ENCODE assay signal across 13 cellular contexts in the genomic region with DNA sequence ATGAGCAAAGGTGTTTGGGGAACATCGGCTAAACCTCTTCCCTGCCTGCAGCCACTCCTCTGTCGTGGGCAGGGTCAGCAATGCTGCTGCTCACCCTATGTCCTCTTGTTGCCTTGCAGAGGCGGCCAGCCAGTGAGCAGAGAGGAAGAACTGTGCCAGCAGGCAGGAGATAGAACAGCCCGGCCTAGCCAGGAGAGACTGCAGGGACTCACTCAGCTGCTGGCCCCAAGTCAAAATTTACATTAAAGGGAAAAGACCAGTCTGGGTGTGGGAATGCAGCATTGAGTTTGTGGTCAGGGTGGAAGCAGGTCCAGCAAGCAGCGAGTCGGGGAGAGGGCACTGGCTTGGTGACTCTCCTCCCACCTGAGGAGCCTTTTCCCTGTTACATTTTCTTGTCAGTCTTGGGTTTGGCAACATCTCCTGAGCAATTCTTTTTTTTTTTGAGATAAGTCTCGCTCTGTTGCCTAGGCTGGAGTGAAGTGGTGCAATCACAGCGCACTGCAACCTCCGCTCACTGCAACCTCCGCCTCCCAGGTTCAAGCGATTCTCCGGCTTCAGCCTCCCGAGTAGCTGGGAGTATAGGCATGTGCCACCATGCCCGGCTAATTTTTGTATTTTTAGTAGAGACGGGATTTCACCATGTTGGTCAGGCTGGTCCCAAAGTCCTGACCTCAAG. TPM values are rescaled to one million over a fixed set of nuclear protein-coding genes. Genes with fewer than 3 reads are reported as not detected.
DNase-seq lines count a peak whose midpoint lies in the region; ATAC-seq and TF ChIP-seq lines count a peak whose summit lies in the region.
"Had no signal": no experiment of that assay in that cellular context is flagged by ENCODE, and none has a peak within 500 bp of the region (broad histone marks: within the 10 kb centered on the region; RNA-seq: fewer than 3 reads in every experiment).

No MANE protein-coding gene starts in this region.

- H4K5ac ChIP-seq in IMR-90 (ENCODE audit: low read depth, low read length) = no peak overlapping the region

- intact Hi-C loops in IMR-90 (cut with micrococcal nuclease) = no loop called here
- intact Hi-C loops in stomach (cut with DNase I; ENCODE audit: low total_unique reads) = loop anchor here (10.0 kb wide), 1 partner anchor 92 kb away; no protein-coding TSS in a partner anchor
- intact Hi-C loops in A673 (cut with micrococcal nuclease; ENCODE audit: unreplicated experiment) = no loop called here

- peaks cover 8% of the 10 kb centered on the region for H3K9me1 ChIP-seq in IMR-90 (ENCODE audit: insufficient read depth, low read length)

- DNase-seq in IMR-90 = peak; percentile 76
- DNase-seq in glomerular visceral epithelial cell (ENCODE audit: extremely low spot score) = peak; percentile 73
- peak; percentile 77 for DNase-seq in stomach
- no peak for DNase-seq in SW480 (ENCODE audit: low spot score)
- DNase-seq in A673 (ENCODE audit: low spot score) = no peak
- DNase-seq: activated T-cell treated with anti-CD3 and anti-CD28 coated beads, Interleukin-2, amount 50 U/mL, for 48 hours; H7; NCI-H524 treated with DMSO at 0.1 percent for 48 hours; retina; stimulated activated CD4-positive, alpha-beta T cell treated with anti-CD3 and anti-CD28 coated beads, Interleukin-4, amount 100 ng/mL, for 1 hour had no signal

- no peak overlapping the region for H2BK20ac ChIP-seq in IMR-90 (ENCODE audit: low read depth, low read length)

- no peak overlapping the region for H4K8ac ChIP-seq in IMR-90 (ENCODE audit: low read depth in 2 of 2, low read length in 2 of 2)

- H3K36me3 ChIP-seq in IMR-90 (ENCODE audit: control insufficient read depth, insufficient read depth, low read length) (peaks cover 46% of the 10 kb centered on the region), stomach (peaks cover 21 to 96% (median 93%) of the 10 kb centered on the region in 4 donors), A673 (ENCODE audit: insufficient read depth, low read length, poor library complexity, severe bottlenecking) (peaks cover 4% of the 10 kb centered on the region)

- no peaks in the 10 kb centered on the region for H3K27me3 ChIP-seq in IMR-90 (ENCODE audit: control insufficient read depth, insufficient read depth, low read length)
- H3K27me3 ChIP-seq in stomach = no peaks in the 10 kb centered on the region
- no peaks in the 10 kb centered on the region for H3K27me3 ChIP-seq in A673 (replicated peaks; ENCODE audit: insufficient read depth, low read depth, low read length, poor library complexity)
- H3K27me3 ChIP-seq: ascending aorta had no signal

- TF ChIP-seq CTCF in IMR-90 (conservative IDR thresholded peaks at IDR 0.05; ENCODE audit: low read depth, low read length) (no peak), stomach (IDR thresholded peaks at IDR 0.05) (no peak), A673 (conservative IDR thresholded peaks at IDR 0.05; ENCODE audit: low read depth, low read length) (no peak)

- no peak overlapping the region for H3K4me3 ChIP-seq in IMR-90 (ENCODE audit: insufficient read depth, low read depth, low read length)
- no peak overlapping the region for H3K4me3 ChIP-seq in stomach
- H3K4me3 ChIP-seq in A673 (ENCODE audit: low read depth, low read length, poor library complexity, severe bottlenecking) = no peak overlapping the region
- H3K4me3 ChIP-seq: ascending aorta had no signal

- peak overlapping the region; percentile 36 for H3K4ac ChIP-seq in IMR-90 (ENCODE audit: low read depth, low read length)

- H3K14ac ChIP-seq in IMR-90 (replicated peaks; ENCODE audit: low read depth, low read length) = no peak overlapping the region

- H3K23ac ChIP-seq in IMR-90 (ENCODE audit: low read depth, low read length) = no peak overlapping the region

- TF ChIP-seq EP300 in stomach (IDR thresholded peaks at IDR 0.05) = no peak

- 0 out of 2 replicates have a peak overlapping the region, but pooled peaks have one; percentile 36 for H2AK5ac ChIP-seq in IMR-90 (ENCODE audit: low read depth, low read length)

- CTCF ChIA-PET in IMR-90 (lab: Yijun Ruan, JAX) = interaction anchor here (0.6 kb wide), 1 partner anchor 10 kb away, joined by 4 read pairs; no protein-coding TSS in a partner anchor
- CTCF ChIA-PET in A673 (lab: Charles Lee) = no interaction called here

- H4K20me1 ChIP-seq in IMR-90 (ENCODE audit: insufficient read depth, low read length) = no peaks in the 10 kb centered on the region

- H3K4me1 ChIP-seq in IMR-90 (ENCODE audit: control insufficient read depth, insufficient read depth, low read length) (peaks cover 10% of the 10 kb centered on the region), stomach (peaks cover 4 to 39% (median 31%) of the 10 kb centered on the region in 4 donors), A673 (ENCODE audit: insufficient read depth, low read length, poor library complexity, severe bottlenecking) (no peaks in the 10 kb centered on the region)

- ATAC-seq in IMR-90 (ENCODE audit: low read depth) (peak; percentile 65), GM18868 (IDR thresholded peaks at IDR 0.05; ENCODE audit: unreplicated experiment) (no peak)

- H2AFZ ChIP-seq in IMR-90 (replicated peaks; ENCODE audit: low read length, poor library complexity) = peak overlapping the region; percentile 15

- no peak overlapping the region for H2BK120ac ChIP-seq in IMR-90 (ENCODE audit: low read depth, low read length)

- no peak overlapping the region for H3K9ac ChIP-seq in IMR-90 (ENCODE audit: low read depth, low read length)

- H3K79me1 ChIP-seq in IMR-90 (ENCODE audit: low read depth in 1 of 2, low read length in 2 of 2) = peaks cover 0 to 19% of the 10 kb centered on the region in 2 experiments; a peak in 2 of 4 replicates

- POLR2A ChIA-PET in IMR-90 (lab: Charles Lee; ENCODE audit: unreplicated experiment) (no interaction called here), A673 (lab: Charles Lee; ENCODE audit: low non-redundant PET) (no interaction called here)

- BruUV-seq in IMR-90 (replicated peaks; lab: Mats Ljungman, UMichigan) = no TSS peak
- BruUV-seq in A673 (replicated peaks; lab: Mats Ljungman, UMichigan) = no TSS peak

- H2BK15ac ChIP-seq in IMR-90 (ENCODE audit: low read depth, low read length) = no peak overlapping the region

- TF ChIP-seq POLR2A in IMR-90 (IDR thresholded peaks at IDR 0.05; ENCODE audit: low read depth, low read length) (no peak), stomach (IDR thresholded peaks at IDR 0.05) (no peak)

- H4K91ac ChIP-seq in IMR-90 (ENCODE audit: insufficient read depth, low read depth, low read length) = no peak overlapping the region; the same call in 1 of the 2 replicates

- H3K4me2 ChIP-seq in IMR-90 (ENCODE audit: low read depth, low read length) = no peak overlapping the region

- in situ Hi-C loops in IMR-90 (cut with MboI; ENCODE audit: low sequenced_read_pairs) = no loop called here

- H2AK9ac ChIP-seq in IMR-90 (replicated peaks; ENCODE audit: low read depth, low read length, poor library complexity) = peak overlapping the region; percentile 22

- no peak overlapping the region for H3K56ac ChIP-seq in IMR-90 (ENCODE audit: extremely low read depth, insufficient read depth, low read length)

- H3K27ac ChIP-seq in IMR-90 (ENCODE audit: insufficient read depth, low read length) (no peak overlapping the region; the same call in 1 of the 2 replicates), angular gyrus (ENCODE audit: low read depth, low read length) (peak overlapping the region; percentile 4), stomach (peak overlapping the region in 4 of 5 donors; percentile 45 to 65 (median 51)), A673 (ENCODE audit: low read depth, low read length, poor library complexity, severe bottlenecking) (no peak overlapping the region)
- H3K27ac ChIP-seq: ascending aorta had no signal

- no peak overlapping the region for H2BK5ac ChIP-seq in IMR-90 (ENCODE audit: low read depth, low read length, poor library complexity, severe bottlenecking)

- H3K9me3 ChIP-seq in IMR-90 (ENCODE audit: control insufficient read depth, insufficient read depth, low read length) (no peaks in the 10 kb centered on the region), stomach (no peaks in the 10 kb centered on the region), A673 (ENCODE audit: low read depth, low read length, poor library complexity, severe bottlenecking) (no peaks in the 10 kb centered on the region)
- H3K9me3 ChIP-seq: ascending aorta had no signal

- no peak for TF ChIP-seq RAD21 in IMR-90 (IDR thresholded peaks at IDR 0.05; ENCODE audit: low read length)

- H3K18ac ChIP-seq in IMR-90 (ENCODE audit: low read depth, low read length) = no peak overlapping the region

- dilution Hi-C loops in IMR-90 (cut with HindIII; ENCODE audit: low sequenced_read_pairs, unreplicated experiment) = no loop called here

- WGBS in IMR-90 (ENCODE audit: extremely low coverage in 2 of 2, insufficient read length in 1 of 2), 2 experiments = 74% methylated on average over 4 of the region's 15 CpGs; no CpG with 5 or more reads in 1 of the 2 experiments
- 53 to 64% (median 55%) methylated on average over 15 of the region's 15 CpGs for WGBS in stomach, 5 donors

TF ChIP-seq in IMR-90, 13 proteins besides CTCF, POLR2A, EP300 and RAD21 (continues in another document):
- TF ChIP-seq MXI1 (IDR thresholded peaks at IDR 0.05; ENCODE audit: borderline replicate concordance, low read depth, low read length) (no peak), RCOR1 (IDR thresholded peaks at IDR 0.05; ENCODE audit: insufficient replicate concordance, low read length) (no peak), FOS (IDR thresholded peaks at IDR 0.05; ENCODE audit: low read depth, low read length) (no peak), MAFK (IDR thresholded peaks at IDR 0.05; ENCODE audit: low read depth, low read length) (no peak)

RNA-seq across cellular contexts. Expression of a gene that starts 22.7 kb away (rescaled TPM):
- total RNA-seq in IMR-90 (2012; rRNA removed) = 35.8 and 41.9 TPM in 2 replicates
- polyA plus RNA-seq in IMR-90 (2012; rRNA removed) = 28.3 and 36.4 TPM in 2 replicates
- polyA plus RNA-seq in IMR-90 (2012; cell fraction: cytosol; rRNA removed) = 18.8 and 24.6 TPM in 2 replicates
- polyA plus RNA-seq in IMR-90 (2012; cell fraction: nucleus; rRNA removed; ENCODE audit: low replicate concordance) = 34.5 and 61.5 TPM in 2 replicates
- 100 to 1,000 TPM in 1 of 5 donors, 10 to 100 TPM in 4; 20.3 to 212 (median 39.5) TPM for total RNA-seq in stomach
- polyA plus RNA-seq in stomach = 1 to 10 TPM; 4.7 to 7.8 (median 5.8) TPM
- 23.0 and 29.2 TPM in 2 replicates for total RNA-seq in A673 (2021)

RNA-seq across cellular contexts. Expression of a gene that starts 41.7 kb away (rescaled TPM):
- 6.6 and 10.3 TPM in 2 replicates for total RNA-seq in IMR-90 (2012; rRNA removed)
- 5.1 and 5.5 TPM in 2 replicates for polyA plus RNA-seq in IMR-90 (2012; rRNA removed)
- polyA plus RNA-seq in IMR-90 (2012; cell fraction: cytosol; rRNA removed) = 2.4 TPM in 2 replicates
- polyA plus RNA-seq in IMR-90 (2012; cell fraction: nucleus; rRNA removed; ENCODE audit: low replicate concordance) = 1.5 and 3.3 TPM in 2 replicates
- total RNA-seq in stomach = 10 to 100 TPM in 2 of 5 donors, 1 to 10 TPM in 3; 7.7 to 20.2 (median 8.5) TPM
- polyA plus RNA-seq in stomach = 10 to 100 TPM in 1 of 3 donors, 1 to 10 TPM in 2; 9.0 to 10.7 (median 9.8) TPM
- total RNA-seq in A673 (2021) = 9.1 and 10.1 TPM in 2 replicates

RNA-seq across cellular contexts. Expression of a gene that starts 41.8 kb away (rescaled TPM):
- 0.72 and 1.7 TPM in 2 replicates for total RNA-seq in IMR-90 (2012; rRNA removed)
- 0.72 and 1.1 TPM in 2 replicates for polyA plus RNA-seq in IMR-90 (2012; rRNA removed)
- 0.16 and 0.18 TPM in 2 replicates for polyA plus RNA-seq in IMR-90 (2012; cell fraction: cytosol; rRNA removed)
- polyA plus RNA-seq in IMR-90 (2012; cell fraction: nucleus; rRNA removed; ENCODE audit: low replicate concordance) = 0.17 and 1.9 TPM in 2 replicates
- 1 to 10 TPM in 2 of 5 donors, under 1 TPM in 1, not detected in 2; 0.45 to 8.6 (median 4.5) TPM for total RNA-seq in stomach
- 1 to 10 TPM in 2 of 3 donors, under 1 TPM in 1; 0.56 to 1.5 (median 1.4) TPM for polyA plus RNA-seq in stomach
- total RNA-seq in A673 (2021) = 0.48 and 0.60 TPM in 2 replicates
- total RNA-seq: ascending aorta had no signal

Comparison
In these comparisons a context has a peak if more than half of its experiments do, and no peak if none do; other contexts are left out.
1. DNase-seq: peak in IMR-90 (single experiment), glomerular visceral epithelial cell (single experiment) and stomach (single experiment); none in SW480 (single experiment) and A673 (single experiment).
2. H3K27ac ChIP-seq: peak in angular gyrus (single experiment) and stomach (4 of 5); none in IMR-90 (single experiment) and A673 (single experiment).